ENCODE assay signal across 13 cellular contexts in genomic region chr10:121157998-121158397, GRCh38.
A peak's percentile ranks its signal among the peaks of the same experiment; 100 is the strongest.
DNase-seq lines count a peak whose midpoint lies in the region; ATAC-seq and TF ChIP-seq lines count a peak whose summit lies in the region.
"Had no signal": no experiment of that assay in that cellular context is flagged by ENCODE, and none has a peak within 500 bp of the region (broad histone marks: within the 10 kb centered on the region; RNA-seq: fewer than 3 reads in every experiment).

No MANE protein-coding gene starts in this region.

- TF ChIP-seq CTCF in choroid plexus epithelial cell (conservative IDR thresholded peaks at IDR 0.05; ENCODE audit: low read depth, low read length), result no peak

- no peak overlapping the region for H3K4me3 ChIP-seq in choroid plexus epithelial cell (ENCODE audit: low read depth, low read length)
- H3K4me3 ChIP-seq: uterus had no signal

- DNase-seq in CD1c-positive myeloid dendritic cell (ENCODE audit: extremely low spot score), result peak; percentile 89
- DNase-seq in MV-4-11 (lab: John Stamatoyannopoulos, UW), result peak; percentile 99
- DNase-seq in choroid plexus epithelial cell (ENCODE audit: low read depth), result peak; percentile 1
- peak; percentile 34 for DNase-seq in midbrain (lab: John Stamatoyannopoulos, UW)
- DNase-seq in NCI-H748 (lab: John Stamatoyannopoulos, UW; ENCODE audit: unreplicated experiment), result no peak
- DNase-seq in activated effector memory CD4-positive, alpha-beta T cell treated with Interleukin-2 at 50 U/mL for 16 hours, result no peak
- no peak for DNase-seq in epidermal melanocyte (ENCODE audit: insufficient read length, low spot score)
- DNase-seq: activated CD4-positive, alpha-beta T cell treated with anti-CD3 and anti-CD28 coated beads for 1 hour; naive thymus-derived CD8-positive, alpha-beta T cell; NCI-H526; stimulated activated CD4-positive, alpha-beta T cell treated with anti-CD3 and anti-CD28 coated beads, Interleukin-12 subunit alpha, Interleukin-12 subunit beta, amount 100 ng/mL, for 4 hours had no signal

- no peak for ATAC-seq in HG03521 (IDR thresholded peaks at IDR 0.05; ENCODE audit: unreplicated experiment)
- ATAC-seq: naive thymus-derived CD8-positive, alpha-beta T cell had no signal

Comparison
In these comparisons a context has a peak if more than half of its experiments do, and no peak if none do; other contexts are left out.
1. DNase-seq: peak in CD1c-positive myeloid dendritic cell (single experiment), MV-4-11 (single experiment), choroid plexus epithelial cell (single experiment) and midbrain (single experiment); none in NCI-H748 (single experiment), activated effector memory CD4-positive, alpha-beta T cell treated with Interleukin-2 at 50 U/mL for 16 hours (single experiment) and epidermal melanocyte (single experiment).